In genomic region chr15:22224241-22224671, GRCh38 we compare ENCODE assay signal across 16 cellular contexts.
DNase-seq lines count a peak whose midpoint lies in the region; ATAC-seq, FAIRE-seq and TF ChIP-seq lines count a peak whose summit lies in the region.
"Had no signal": no experiment of that assay in that cellular context is flagged by ENCODE, and none has a peak within 500 bp of the region (broad histone marks: within the 10 kb centered on the region; RNA-seq: fewer than 3 reads in every experiment).

No MANE protein-coding gene starts in this region.

- POLR2A ChIA-PET in A549 (lab: Yijun Ruan, JAX): no interaction called here
- POLR2A ChIA-PET in PC-3 (lab: Charles Lee; ENCODE audit: unreplicated experiment): no interaction called here

- no peaks in the 10 kb centered on the region for H3F3A ChIP-seq in PC-3 (ENCODE audit: low read length, unreplicated experiment)

- intact Hi-C loops in PC-3 (cut with micrococcal nuclease) (no loop called here), head of caudate nucleus (cut with DNase I) (no loop called here)

- 12% methylated on average over 9 of the region's 9 CpGs for WGBS in A549 (ENCODE audit: missing lambda C conversion rate)

- DNase-seq in A549 (ENCODE audit: low read depth in 1 of 2, low spot score in 1 of 2) (peak in 1 of 2 experiments; percentile 78), DND-41 (no peak), PC-3 (no peak), head of caudate nucleus (peak in 22 of 42 donors; percentile 12 to 88 (median 46)), BE2C (no peak), SIG-M5 treated with dmso at 0.1 percent for 504 hours (lab: John Stamatoyannopoulos, UW; ENCODE audit: unreplicated experiment) (no peak)
- DNase-seq: C1 segment of cervical spinal cord; central memory CD4-positive, alpha-beta T cell; GDM1; NCI-H2171; stimulated activated naive B cell treated with anti-CD40 and anti-IgM and Interleukin-4, amounts not matched to agents 10 μg/mL and 1 μg/mL and 100 μg/mL, for 72 hours; SW 1271 had no signal

- no peak for TF ChIP-seq POLR2A in A549 (IDR thresholded peaks at IDR 0.05; ENCODE audit: low read length)

- peak overlapping the region; percentile 20; the same call in 1 of the 3 replicates for H3K4me2 ChIP-seq in A549
- H3K4me2 ChIP-seq in DND-41 (ENCODE audit: insufficient read depth, low read length): no peak overlapping the region
- H3K4me2 ChIP-seq in PC-3 (ENCODE audit: low read length): no peak overlapping the region

- no peaks in the 10 kb centered on the region for H4K20me1 ChIP-seq in DND-41 (ENCODE audit: insufficient read depth, low read length)
- no peaks in the 10 kb centered on the region for H4K20me1 ChIP-seq in PC-3 (ENCODE audit: low read length)

- H3K36me3 ChIP-seq in DND-41 (ENCODE audit: insufficient read depth, low read length) (no peaks in the 10 kb centered on the region), PC-3 (ENCODE audit: low read depth, low read length) (no peaks in the 10 kb centered on the region), BE2C (no peaks in the 10 kb centered on the region)

- H2AFZ ChIP-seq in DND-41 (ENCODE audit: low read depth, low read length) (no peak overlapping the region), PC-3 (ENCODE audit: low read length) (no peak overlapping the region)

- H3K79me2 ChIP-seq in DND-41 (ENCODE audit: insufficient read depth, low read length) (no peaks in the 10 kb centered on the region), PC-3 (ENCODE audit: low read length) (no peaks in the 10 kb centered on the region)

- no peak overlapping the region for H3K27ac ChIP-seq in A549
- no peak overlapping the region for H3K27ac ChIP-seq in DND-41 (ENCODE audit: low read length)
- H3K27ac ChIP-seq in PC-3 (ENCODE audit: low read length): no peak overlapping the region

- TF ChIP-seq EP300 in A549 (IDR thresholded peaks at IDR 0.05): no peak

- CTCF ChIA-PET in A549 (lab: Yijun Ruan, JAX) (interaction anchor here (0.5 to 6.9 kb wide), 14 partner anchors 12 to 1877 kb away, joined by 3 to 136 read pairs (median 6); no protein-coding TSS in a partner anchor), PC-3 (lab: Charles Lee) (interaction anchor here (1.2 kb wide), 1 partner anchor 1868 kb away, joined by 3 read pairs; no protein-coding TSS in a partner anchor)

- H3K9me3 ChIP-seq in A549 (no peaks in the 10 kb centered on the region), DND-41 (ENCODE audit: insufficient read depth, low read length, severe bottlenecking) (no peaks in the 10 kb centered on the region), PC-3 (ENCODE audit: low read length) (peaks cover 13% of the 10 kb centered on the region; the same call in 1 of the 2 replicates), BE2C (no peaks in the 10 kb centered on the region; the same call in 1 of the 2 replicates)

- no peak overlapping the region for H3K4me3 ChIP-seq in A549
- H3K4me3 ChIP-seq in DND-41 (ENCODE audit: low read depth in 1 of 2, low read length in 2 of 2): no peak overlapping the region
- no peak overlapping the region for H3K4me3 ChIP-seq in PC-3 (ENCODE audit: low read length)
- H3K4me3 ChIP-seq in BE2C (ENCODE audit: low read depth, low read length): no peak overlapping the region

- H3K4me1 ChIP-seq in A549 (no peaks in the 10 kb centered on the region), DND-41 (ENCODE audit: insufficient read depth, low read length) (peaks cover 11% of the 10 kb centered on the region), PC-3 (ENCODE audit: insufficient read depth, low read length) (no peaks in the 10 kb centered on the region), BE2C (no peaks in the 10 kb centered on the region)

- no TSS peak for BruUV-seq in PC-3 (replicated peaks; lab: Mats Ljungman, UMichigan)

- FAIRE-seq in A549 (lab: Jason Lieb, UNC): no peak
- FAIRE-seq: H54 had no signal

- H3K9ac ChIP-seq in DND-41 (ENCODE audit: low read depth, low read length): no peak overlapping the region
- H3K9ac ChIP-seq in PC-3 (ENCODE audit: low read length): no peak overlapping the region

- no peaks in the 10 kb centered on the region for H3K27me3 ChIP-seq in DND-41 (ENCODE audit: insufficient read depth, low read length, poor library complexity)
- H3K27me3 ChIP-seq in PC-3 (ENCODE audit: low read length): no peaks in the 10 kb centered on the region
- no peaks in the 10 kb centered on the region for H3K27me3 ChIP-seq in BE2C

- no peaks in the 10 kb centered on the region for H3K9me2 ChIP-seq in PC-3 (replicated peaks; ENCODE audit: low read length)

- ATAC-seq in A549: peak; percentile 41 to 49
- no peak for ATAC-seq in DND-41 (ENCODE audit: insufficient read depth, low read depth)
- peak; percentile 34 for ATAC-seq in PC-3
- no peak for ATAC-seq in HG03159 (IDR thresholded peaks at IDR 0.05; ENCODE audit: unreplicated experiment)
- ATAC-seq in GM19328 (IDR thresholded peaks at IDR 0.05; ENCODE audit: unreplicated experiment): no peak
- ATAC-seq: activated naive CD4-positive, alpha-beta T cell treated with anti-CD3 and anti-CD28 coated beads, Interleukin-2, amount 50 U/mL, for 72 hours; stimulated activated naive B cell treated with anti-CD40 and anti-IgM and Interleukin-4, amounts not matched to agents 10 μg/mL and 1 μg/mL and 100 μg/mL, for 72 hours had no signal

- TF ChIP-seq CTCF in A549 (IDR thresholded peaks at IDR 0.05) (peak; percentile 43), DND-41 (IDR thresholded peaks at IDR 0.05; ENCODE audit: borderline replicate concordance, extremely low read depth, low read length, poor library complexity, severe bottlenecking) (peak; percentile 25), PC-3 (conservative IDR thresholded peaks at IDR 0.05; ENCODE audit: low read depth, low read length) (no peak), BE2C (IDR thresholded peaks at IDR 0.05; ENCODE audit: low read depth, low read length) (no peak)

- peak; percentile 59 to 62 for TF ChIP-seq RAD21 in A549 (conservative IDR thresholded peaks at IDR 0.05 in 1 of 2, IDR thresholded peaks at IDR 0.05 in 1 of 2)

TF ChIP-seq in A549, 52 proteins besides CTCF, POLR2A, EP300 and RAD21:
- TF ChIP-seq NR3C1 (IDR thresholded peaks at IDR 0.05) (no peak), SMC3 (IDR thresholded peaks at IDR 0.05) (peak; percentile 70)

Comparison
In these comparisons a context has a peak if more than half of its experiments do, and no peak if none do; other contexts are left out.
1. ATAC-seq: peak in A549 (2 of 2) and PC-3 (single experiment); none in DND-41 (single experiment), HG03159 (single experiment) and GM19328 (single experiment).
2. DNase-seq: peak in head of caudate nucleus (22 of 42); none in DND-41 (single experiment), PC-3 (single experiment), BE2C (single experiment) and SIG-M5 treated with dmso at 0.1 percent for 504 hours (single experiment).
3. CTCF ChIP-seq: peak in A549 (single experiment) and DND-41 (single experiment); none in PC-3 (single experiment) and BE2C (single experiment).